Comparison of ENCODE assay signal across 20 cellular contexts in the genomic region with DNA sequence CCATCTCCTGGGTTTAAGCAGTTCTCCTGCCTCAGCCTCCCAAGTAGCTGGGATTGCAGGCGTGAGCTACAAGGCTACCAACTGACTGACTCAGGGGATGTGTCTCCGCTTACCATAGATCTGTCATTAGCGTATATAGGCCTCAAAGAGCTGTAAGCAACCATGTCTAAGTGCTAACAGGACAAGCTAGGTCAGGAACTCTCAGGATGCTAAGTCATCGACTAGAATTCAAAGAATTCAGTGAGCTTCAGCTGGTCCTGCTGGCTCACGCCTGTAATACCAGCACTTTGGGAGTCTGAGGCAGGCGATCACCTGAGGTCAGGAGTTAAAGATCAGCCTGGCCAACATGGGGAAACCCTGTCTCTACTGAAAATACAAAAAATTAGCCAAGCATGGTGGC. TPM values are rescaled to one million over a fixed set of nuclear protein-coding genes. Genes with fewer than 3 reads are reported as not detected.
DNase-seq lines count a peak whose midpoint lies in the region; ATAC-seq, FAIRE-seq and TF ChIP-seq lines count a peak whose summit lies in the region.
"Had no signal": no experiment of that assay in that cellular context is flagged by ENCODE, and none has a peak within 500 bp of the region (broad histone marks: within the 10 kb centered on the region; RNA-seq: fewer than 3 reads in every experiment).

No MANE protein-coding gene starts in this region.

- no peak for TF ChIP-seq CTCF in AG10803 (conservative IDR thresholded peaks at IDR 0.05; ENCODE audit: low read length)
- no peak for TF ChIP-seq CTCF in HFFc6 (IDR thresholded peaks at IDR 0.05)
- no peak for TF ChIP-seq CTCF in endothelial cell of umbilical vein (IDR thresholded peaks at IDR 0.05; ENCODE audit: extremely low read depth in 1 of 2, insufficient read depth in 1 of 2, low read depth in 1 of 2, low read length in 2 of 2)
- TF ChIP-seq CTCF in mesothelial cell of epicardium (IDR thresholded peaks at IDR 0.05; ENCODE audit: unreplicated experiment) = no peak

- FAIRE-seq in endothelial cell of umbilical vein (lab: Jason Lieb, UNC) (peak; percentile 97), H54 (lab: Jason Lieb, UNC) (no peak)

- no peak overlapping the region for H2AFZ ChIP-seq in endothelial cell of umbilical vein (ENCODE audit: low read depth, low read length)

- no peak for ATAC-seq in GM21447 (IDR thresholded peaks at IDR 0.05; ENCODE audit: unreplicated experiment)
- ATAC-seq: activated T-cell treated with anti-CD3 and anti-CD28 coated beads, Interleukin-2, amount 50 U/mL, for 4 hours had no signal

- peak overlapping the region; percentile 55 for H3K4me3 Mint-ChIP-seq in HFFc6
- H3K4me3 Mint-ChIP-seq in mesothelial cell of epicardium = no peak overlapping the region
- H3K4me3 Mint-ChIP-seq in activated CD4-positive, alpha-beta T cell treated with anti-CD3 and anti-CD28 coated beads, Interleukin-2, amount 10 ng/mL, durations not matched to agents 7 days and 5 days = no peak overlapping the region
- H3K4me3 Mint-ChIP-seq: activated naive CD8-positive, alpha-beta T cell treated with anti-CD3 and anti-CD28 coated beads, Interleukin-2, amount 10 ng/mL, durations not matched to agents 7 days and 5 days; activated T-cell treated with anti-CD3 and anti-CD28 coated beads, Interleukin-2, amount 50 U/mL, for 4 hours had no signal

- no peaks in the 10 kb centered on the region for H3K9me3 Mint-ChIP-seq in HFFc6
- no peaks in the 10 kb centered on the region for H3K9me3 Mint-ChIP-seq in mesothelial cell of epicardium
- no peaks in the 10 kb centered on the region for H3K9me3 Mint-ChIP-seq in activated CD4-positive, alpha-beta T cell treated with anti-CD3 and anti-CD28 coated beads, Interleukin-2, amount 10 ng/mL, durations not matched to agents 7 days and 5 days
- H3K9me3 Mint-ChIP-seq: activated naive CD8-positive, alpha-beta T cell treated with anti-CD3 and anti-CD28 coated beads, Interleukin-2, amount 10 ng/mL, durations not matched to agents 7 days and 5 days; activated T-cell treated with anti-CD3 and anti-CD28 coated beads, Interleukin-2, amount 50 U/mL, for 4 hours had no signal

- H3K27ac Mint-ChIP-seq in HFFc6 (peak overlapping the region; percentile 91), mesothelial cell of epicardium (peak overlapping the region; percentile 64)
- no peak overlapping the region for H3K27ac Mint-ChIP-seq in activated CD4-positive, alpha-beta T cell treated with anti-CD3 and anti-CD28 coated beads, Interleukin-2, amount 10 ng/mL, durations not matched to agents 7 days and 5 days
- H3K27ac Mint-ChIP-seq: activated naive CD8-positive, alpha-beta T cell treated with anti-CD3 and anti-CD28 coated beads, Interleukin-2, amount 10 ng/mL, durations not matched to agents 7 days and 5 days had no signal

- no peaks in the 10 kb centered on the region for H3K27me3 ChIP-seq in endothelial cell of umbilical vein (ENCODE audit: control insufficient read depth in 2 of 2, insufficient read depth in 2 of 2, low read length in 2 of 2)
- H3K27me3 ChIP-seq: BE2C had no signal

- no peak overlapping the region for H3K9ac ChIP-seq in endothelial cell of umbilical vein (replicated peaks; ENCODE audit: extremely low read depth, insufficient read depth, low read length)

- peaks cover 10 to 20% of the 10 kb centered on the region in 2 experiments for H3K36me3 ChIP-seq in endothelial cell of umbilical vein (ENCODE audit: control insufficient read depth in 2 of 2, extremely low read depth in 1 of 2, insufficient read depth in 2 of 2, low read length in 2 of 2)

- intact Hi-C loops in endothelial cell of umbilical vein (cut with micrococcal nuclease) = loop anchor here (1.0 to 2.0 kb wide), 2 partner anchors 9 to 15 kb away; no protein-coding TSS in a partner anchor

- DNase-seq in AG10803 (ENCODE audit: low read depth) (peak; percentile 70), HFFc6 (peak; percentile 73), endothelial cell of umbilical vein (ENCODE audit: low read depth, low spot score) (peak; percentile 72), mesothelial cell of epicardium (ENCODE audit: low spot score in 2 of 2, unreplicated experiment in 2 of 2) (no peak), H54 (ENCODE audit: insufficient read length, low spot score) (no peak), NCI-H2107 treated with DMSO at 0.1 percent for 48 hours (lab: John Stamatoyannopoulos, UW; ENCODE audit: unreplicated experiment) (no peak)
- DNase-seq in activated CD4-positive, alpha-beta T cell treated with anti-CD3 and anti-CD28 coated beads, Interleukin-2, amount 10 ng/mL, durations not matched to agents 7 days and 5 days = no peak
- DNase-seq: activated CD4-positive, alpha-beta T cell treated with anti-CD3 and anti-CD28 coated beads, Interleukin-2, amount 50 U/mL, for 4 hours; activated naive CD8-positive, alpha-beta T cell treated with anti-CD3 and anti-CD28 coated beads, Interleukin-2, amount 10 ng/mL, durations not matched to agents 7 days and 5 days; activated T-cell treated with anti-CD3 and anti-CD28 coated beads, Interleukin-2, amount 50 U/mL, for 4 hours; BE2C; cerebellar nuclear complex; DMS 273 treated with DMSO at 0.1 percent for 48 hours; kidney glomerular epithelial cell; NCI-H1930; NCI-H510A treated with DMSO at 0.1 percent for 48 hours; OCI-M1; substantia nigra had no signal

- CTCF ChIA-PET in endothelial cell of umbilical vein (lab: Charles Lee) = interaction anchor here (0.8 to 2.5 kb wide), 9 partner anchors 9 to 43 kb away, joined by 3 to 17 read pairs (median 4); a partner anchor contains a TSS
- CTCF ChIA-PET in activated CD4-positive, alpha-beta T cell treated with anti-CD3 and anti-CD28 coated beads, Interleukin-2, amount 10 ng/mL, durations not matched to agents 7 days and 5 days (lab: Charles Lee) = no interaction called here

- POLR2A ChIA-PET in endothelial cell of umbilical vein (lab: Charles Lee) = interaction anchor here (1.7 kb wide), 1 partner anchor 11 kb away, joined by 8 read pairs; no protein-coding TSS in a partner anchor
- POLR2A ChIA-PET in activated CD4-positive, alpha-beta T cell treated with anti-CD3 and anti-CD28 coated beads, Interleukin-2, amount 10 ng/mL, durations not matched to agents 7 days and 5 days (lab: Charles Lee) = no interaction called here

- peaks cover 60% of the 10 kb centered on the region for H3K79me2 ChIP-seq in endothelial cell of umbilical vein (ENCODE audit: control insufficient read depth, insufficient read depth, low read length)

- H3K4me2 ChIP-seq in endothelial cell of umbilical vein (ENCODE audit: insufficient read depth, low read length) = no peak overlapping the region

- H3K9me3 ChIP-seq in endothelial cell of umbilical vein (replicated peaks; ENCODE audit: control insufficient read depth, insufficient read depth, low read length) = no peaks in the 10 kb centered on the region
- H3K9me3 ChIP-seq: BE2C had no signal

- H3K4me1 Mint-ChIP-seq in HFFc6 (ENCODE audit: low read depth) (peaks cover 77% of the 10 kb centered on the region), mesothelial cell of epicardium (peaks cover 36% of the 10 kb centered on the region)
- H3K4me1 Mint-ChIP-seq in activated CD4-positive, alpha-beta T cell treated with anti-CD3 and anti-CD28 coated beads, Interleukin-2, amount 10 ng/mL, durations not matched to agents 7 days and 5 days = peaks cover 8% of the 10 kb centered on the region

- H4K20me1 ChIP-seq in endothelial cell of umbilical vein (replicated peaks; ENCODE audit: control insufficient read depth, extremely low read depth, insufficient read depth, low read length) = no peaks in the 10 kb centered on the region

- H3K27me3 Mint-ChIP-seq in HFFc6 (ENCODE audit: insufficient read depth) (peaks cover 2% of the 10 kb centered on the region; the same call in 1 of the 2 replicates), mesothelial cell of epicardium (ENCODE audit: low read depth) (no peaks in the 10 kb centered on the region)
- no peaks in the 10 kb centered on the region for H3K27me3 Mint-ChIP-seq in activated CD4-positive, alpha-beta T cell treated with anti-CD3 and anti-CD28 coated beads, Interleukin-2, amount 10 ng/mL, durations not matched to agents 7 days and 5 days
- H3K27me3 Mint-ChIP-seq: activated naive CD8-positive, alpha-beta T cell treated with anti-CD3 and anti-CD28 coated beads, Interleukin-2, amount 10 ng/mL, durations not matched to agents 7 days and 5 days had no signal

- TF ChIP-seq POLR2A in endothelial cell of umbilical vein (IDR thresholded peaks at IDR 0.05; ENCODE audit: low read depth, low read length) (no peak), H54 (IDR thresholded peaks at IDR 0.05; ENCODE audit: low read depth, low read length) (no peak)

- dilution Hi-C loops in endothelial cell of umbilical vein (cut with MboI; ENCODE audit: extremely low pct_ligation_motif_present, low sequenced_read_pairs) = no loop called here

- no peaks in the 10 kb centered on the region for H3K9me1 ChIP-seq in endothelial cell of umbilical vein (replicated peaks; ENCODE audit: control insufficient read depth, extremely low read depth, insufficient read depth, low read length)

- H3K4me3 ChIP-seq in AG10803 (ENCODE audit: low read length) (no peak overlapping the region), endothelial cell of umbilical vein (replicated peaks in 1 of 3; ENCODE audit: insufficient read depth in 1 of 3, low read depth in 1 of 3, low read length in 3 of 3) (no peak overlapping the region)
- H3K4me3 ChIP-seq: SK-N-MC had no signal

- peaks cover 42% of the 10 kb centered on the region for H3K4me1 ChIP-seq in endothelial cell of umbilical vein (ENCODE audit: control insufficient read depth, extremely low read depth, insufficient read depth, low read length)

- H3K27ac ChIP-seq in endothelial cell of umbilical vein (ENCODE audit: insufficient read depth, low read depth, low read length) = peak overlapping the region; percentile 63
- H3K27ac ChIP-seq: SK-N-MC had no signal

- BruUV-seq in endothelial cell of umbilical vein (replicated peaks; lab: Mats Ljungman, UMichigan) = no TSS peak

- H3K36me3 Mint-ChIP-seq in HFFc6 (ENCODE audit: low read depth) (peaks cover 58% of the 10 kb centered on the region), mesothelial cell of epicardium (peaks cover 12% of the 10 kb centered on the region)
- peaks cover 41% of the 10 kb centered on the region for H3K36me3 Mint-ChIP-seq in activated CD4-positive, alpha-beta T cell treated with anti-CD3 and anti-CD28 coated beads, Interleukin-2, amount 10 ng/mL, durations not matched to agents 7 days and 5 days (ENCODE audit: low read depth)

RNA-seq across cellular contexts. Expression of a gene that starts 29.5 kb away (rescaled TPM):
- 100 to 1,000 TPM; 380 to 424 (median 413) TPM for total RNA-seq in HFFc6 (2021; fragmentation: NEBNext Ultra II Directional; extraction: Animal tissue kit (Norgen Biotek cat#: 25700))
- 316 and 420 TPM in 2 replicates for total RNA-seq in endothelial cell of umbilical vein
- polyA plus RNA-seq in endothelial cell of umbilical vein = 82.0 and 110 TPM in 2 replicates
- polyA plus RNA-seq in endothelial cell of umbilical vein (2011; cell fraction: cytosol; rRNA removed) = 160 and 168 TPM in 2 replicates
- 332 and 370 TPM in 2 replicates for polyA plus RNA-seq in endothelial cell of umbilical vein (2011; cell fraction: nucleus; rRNA removed)
- polyA plus RNA-seq in endothelial cell of umbilical vein (2012) = 262 and 405 TPM in 2 replicates
- 205 and 211 TPM in 2 replicates for polyA minus RNA-seq in endothelial cell of umbilical vein
- polyA minus RNA-seq in endothelial cell of umbilical vein (2011; cell fraction: cytosol; rRNA and poly(A)+ RNA removed) = 44.4 TPM
- polyA minus RNA-seq in endothelial cell of umbilical vein (2011; cell fraction: nucleus; rRNA and poly(A)+ RNA removed) = 100 and 114 TPM in 2 replicates
- total RNA-seq in mesothelial cell of epicardium = 136 to 151 TPM (median 146 TPM) in 3 replicates
- total RNA-seq in activated CD4-positive, alpha-beta T cell treated with anti-CD3 and anti-CD28 coated beads, Interleukin-2, amount 10 ng/mL, durations not matched to agents 7 days and 5 days = 100 to 1,000 TPM; 206 to 207 TPM

Comparison
In these comparisons a context has a peak if more than half of its experiments do, and no peak if none do; other contexts are left out.
1. DNase-seq: peak in AG10803 (single experiment), HFFc6 (single experiment) and endothelial cell of umbilical vein (single experiment); none in mesothelial cell of epicardium (0 of 2), H54 (single experiment), NCI-H2107 treated with DMSO at 0.1 percent for 48 hours (single experiment) and activated CD4-positive, alpha-beta T cell treated with anti-CD3 and anti-CD28 coated beads, Interleukin-2, amount 10 ng/mL, durations not matched to agents 7 days and 5 days (single experiment).